Comparison of ENCODE assay signal across 8 cellular contexts in genomic region chr21:46048926-46049889, GRCh38. TPM values are rescaled to one million over a fixed set of nuclear protein-coding genes. Genes with fewer than 3 reads are reported as not detected.
DNase-seq lines count a peak whose midpoint lies in the region; FAIRE-seq and TF ChIP-seq lines count a peak whose summit lies in the region.

No MANE protein-coding gene starts in this region.

- no peaks in the 10 kb centered on the region for H4K20me1 ChIP-seq in astrocyte (ENCODE audit: insufficient read depth, low read length)

- no peak overlapping the region for H3K4me3 Mint-ChIP-seq in astrocyte (ENCODE audit: unreplicated experiment)

- peak overlapping the region; percentile 95 for H3K27ac ChIP-seq in astrocyte (ENCODE audit: low read depth, low read length)
- peak overlapping the region; percentile 86 for H3K27ac ChIP-seq in suprapubic skin

- H3K36me3 Mint-ChIP-seq in astrocyte (ENCODE audit: low read depth, unreplicated experiment): no peaks in the 10 kb centered on the region

- no peak for TF ChIP-seq CTCF in HFF-Myc (IDR thresholded peaks at IDR 0.05; ENCODE audit: low read depth, low read length, missing control alignments)
- no peak for TF ChIP-seq CTCF in astrocyte (IDR thresholded peaks at IDR 0.05; ENCODE audit: insufficient read depth, low read depth, low read length)
- TF ChIP-seq CTCF in suprapubic skin (IDR thresholded peaks at IDR 0.05): no peak

- peak; percentile 93 for FAIRE-seq in astrocyte (lab: Jason Lieb, UNC)

- peaks cover 8% of the 10 kb centered on the region for H3K4me1 Mint-ChIP-seq in astrocyte (ENCODE audit: low read depth, unreplicated experiment)

- H3K4me1 ChIP-seq in astrocyte (ENCODE audit: insufficient read depth, low read length) (peaks cover 34% of the 10 kb centered on the region), suprapubic skin (peaks cover 32% of the 10 kb centered on the region)

- H3K9me3 Mint-ChIP-seq in astrocyte (ENCODE audit: unreplicated experiment): peaks cover 2% of the 10 kb centered on the region

- no peaks in the 10 kb centered on the region for H3K27me3 ChIP-seq in astrocyte (ENCODE audit: insufficient read depth, low read length)
- H3K27me3 ChIP-seq in suprapubic skin: no peaks in the 10 kb centered on the region

- no peaks in the 10 kb centered on the region for H3K36me3 ChIP-seq in astrocyte (ENCODE audit: insufficient read depth, low read length)
- no peaks in the 10 kb centered on the region for H3K36me3 ChIP-seq in suprapubic skin

- peak overlapping the region; percentile 78 for H3K9ac ChIP-seq in astrocyte (ENCODE audit: low read length)

- H3K4me3 ChIP-seq in HFF-Myc (replicated peaks; ENCODE audit: low read depth, low read length): no peak overlapping the region
- no peak overlapping the region for H3K4me3 ChIP-seq in astrocyte (ENCODE audit: insufficient read depth, low read depth, low read length)
- no peak overlapping the region for H3K4me3 ChIP-seq in suprapubic skin

- peaks cover 2% of the 10 kb centered on the region for H3K27me3 Mint-ChIP-seq in astrocyte (ENCODE audit: low read depth, unreplicated experiment)

- no peaks in the 10 kb centered on the region for H3K79me2 ChIP-seq in astrocyte (ENCODE audit: insufficient read depth, low read length)

- peak overlapping the region; percentile 1 for H2AFZ ChIP-seq in astrocyte (ENCODE audit: low read depth, low read length)

- 52% methylated on average over 25 of the region's 27 CpGs for WGBS in suprapubic skin

- TF ChIP-seq POLR2A in suprapubic skin (IDR thresholded peaks at IDR 0.05): no peak

- peak overlapping the region; percentile 53 for H3K4me2 ChIP-seq in astrocyte (ENCODE audit: low read length)

- H3K27ac Mint-ChIP-seq in astrocyte (ENCODE audit: unreplicated experiment): no peak overlapping the region

- H3K9me3 ChIP-seq in astrocyte (ENCODE audit: insufficient read depth, low read depth, low read length): peaks cover 2% of the 10 kb centered on the region
- no peaks in the 10 kb centered on the region for H3K9me3 ChIP-seq in suprapubic skin

- DNase-seq in HFF-Myc (ENCODE audit: extremely low read depth, low read depth) (peak; percentile 99), astrocyte (ENCODE audit: low read depth) (peak; percentile 100), inferior parietal cortex (ENCODE audit: extremely low spot score) (peak; percentile 22), suprapubic skin (ENCODE audit: low spot score in 2 of 2) (peak; percentile 93 to 94), cerebellar cortex (ENCODE audit: low spot score) (no peak), activated T-cell treated with anti-CD3 and anti-CD28 coated beads for 4 hours (no peak), NCI-H2029 treated with DMSO at 0.1 percent for 48 hours (lab: John Stamatoyannopoulos, UW) (no peak), UCSD-AML1 (lab: John Stamatoyannopoulos, UW; ENCODE audit: unreplicated experiment) (no peak)

- no peak for TF ChIP-seq EP300 in suprapubic skin (IDR thresholded peaks at IDR 0.05)

RNA-seq across cellular contexts. Expression of gene COL6A2, which starts 48.7 kb away (rescaled TPM):
- 120 and 194 TPM in 2 replicates for total RNA-seq in astrocyte
- 100 to 1,000 TPM in 3 of 4 donors, 10 to 100 TPM in 1; 88.9 to 150 (median 126) TPM for total RNA-seq in suprapubic skin

Comparison
In these comparisons a context has a peak if more than half of its experiments do, and no peak if none do; other contexts are left out.
1. DNase-seq: peak in HFF-Myc (single experiment), astrocyte (single experiment), inferior parietal cortex (single experiment) and suprapubic skin (2 of 2); none in cerebellar cortex (single experiment), activated T-cell treated with anti-CD3 and anti-CD28 coated beads for 4 hours (single experiment), NCI-H2029 treated with DMSO at 0.1 percent for 48 hours (single experiment) and UCSD-AML1 (single experiment).